In the genomic region with DNA sequence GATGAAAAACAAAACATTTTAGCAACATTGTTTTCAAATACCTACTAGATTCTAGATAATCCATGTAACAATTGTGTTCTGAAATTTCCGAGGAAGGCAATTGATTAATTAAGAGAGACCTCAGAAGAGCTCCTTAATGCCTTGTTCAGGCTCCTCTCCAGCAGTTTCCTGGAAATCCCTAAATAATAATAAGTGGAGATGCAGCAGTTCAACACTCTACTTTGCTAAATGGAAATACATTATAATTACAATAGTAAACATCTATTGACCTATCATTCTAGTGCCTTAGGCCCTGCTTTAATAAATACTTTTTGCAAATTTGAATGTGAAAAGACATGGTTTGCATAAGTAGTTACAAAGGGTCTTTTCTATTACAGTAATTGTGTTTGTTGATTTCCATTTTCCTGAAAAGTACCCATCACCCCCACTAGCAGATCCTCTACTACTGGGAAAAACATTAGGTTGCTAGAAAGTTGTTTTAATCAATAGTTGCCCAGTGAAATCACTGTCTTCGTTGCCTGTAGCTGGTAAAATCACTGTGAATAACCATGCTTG, we compare ENCODE assay signal across 26 cellular contexts.
"Had no signal": no experiment of that assay in that cellular context is flagged by ENCODE, and none has a peak within 500 bp of the region (broad histone marks: within the 10 kb centered on the region; RNA-seq: fewer than 3 reads in every experiment).

No MANE protein-coding gene starts in this region.

- H3K9me3 ChIP-seq: esophagus squamous epithelium, left lung, ovary, psoas muscle, spleen, suprapubic skin, transverse colon, upper lobe of right lung, vagina had no signal

- ATAC-seq: left cardiac atrium; left lung; naive thymus-derived CD4-positive, alpha-beta T cell; psoas muscle; right cardiac atrium; stimulated activated naive B cell treated with anti-CD40 and anti-IgM and Interleukin-4, amounts not matched to agents 10 μg/mL and 1 μg/mL and 100 μg/mL, for 72 hours; upper lobe of right lung had no signal

- H3K9me3 Mint-ChIP-seq: stimulated activated naive CD8-positive, alpha-beta T cell treated with anti-CD3 and anti-CD28 coated beads, Interleukin-15, Interleukin-2, amounts not matched to agents 100 ng/mL and 50 ng/mL, for 24 hours had no signal

- H3K36me3 ChIP-seq: esophagus squamous epithelium, left lung, ovary, spleen, suprapubic skin, transverse colon, upper lobe of right lung, vagina had no signal

- H3K4me3 ChIP-seq: coronary artery, esophagus squamous epithelium, left lung, ovary, psoas muscle, skin epidermis, spleen, suprapubic skin, transverse colon, upper lobe of right lung, vagina had no signal

- H3K27ac Mint-ChIP-seq: naive thymus-derived CD4-positive, alpha-beta T cell; nephron progenitor cell; stimulated activated naive B cell treated with anti-CD40 and anti-IgM and Interleukin-4, amounts not matched to agents 10 μg/mL and 1 μg/mL and 100 μg/mL, for 72 hours; stimulated activated naive CD8-positive, alpha-beta T cell treated with anti-CD3 and anti-CD28 coated beads, Interleukin-15, Interleukin-2, amounts not matched to agents 100 ng/mL and 50 ng/mL, for 24 hours had no signal

- H3K36me3 Mint-ChIP-seq: naive thymus-derived CD4-positive, alpha-beta T cell; stimulated activated naive B cell treated with anti-CD40 and anti-IgM and Interleukin-4, amounts not matched to agents 10 μg/mL and 1 μg/mL and 100 μg/mL, for 72 hours had no signal

- H3K27me3 ChIP-seq: esophagus squamous epithelium, left lung, ovary, transverse colon, upper lobe of right lung, vagina had no signal

- DNase-seq: dermis blood vessel endothelial cell; effector memory CD4-positive, alpha-beta T cell; erythroblast; esophagus squamous epithelium; foreskin melanocyte; hypothalamus; left cardiac atrium; left lung; mesendoderm; midbrain; naive thymus-derived CD4-positive, alpha-beta T cell; nephron progenitor cell; occipital lobe; ovary; posterior cingulate gyrus; psoas muscle; right cardiac atrium; spleen; stimulated activated naive B cell treated with anti-CD40 and anti-IgM and Interleukin-4, amounts not matched to agents 10 μg/mL and 1 μg/mL and 100 μg/mL, for 72 hours; transverse colon; upper lobe of right lung had no signal

- H3K4me3 Mint-ChIP-seq: naive thymus-derived CD4-positive, alpha-beta T cell; nephron progenitor cell; stimulated activated naive B cell treated with anti-CD40 and anti-IgM and Interleukin-4, amounts not matched to agents 10 μg/mL and 1 μg/mL and 100 μg/mL, for 72 hours; stimulated activated naive CD8-positive, alpha-beta T cell treated with anti-CD3 and anti-CD28 coated beads, Interleukin-15, Interleukin-2, amounts not matched to agents 100 ng/mL and 50 ng/mL, for 24 hours had no signal

- H3K4me1 ChIP-seq: esophagus squamous epithelium, left lung, psoas muscle, spleen, suprapubic skin, transverse colon, upper lobe of right lung, vagina had no signal

- H3K27ac ChIP-seq: coronary artery, esophagus squamous epithelium, left lung, ovary, psoas muscle, skin epidermis, spleen, suprapubic skin, transverse colon, upper lobe of right lung, vagina had no signal

- H3K4me1 Mint-ChIP-seq: naive thymus-derived CD4-positive, alpha-beta T cell; stimulated activated naive B cell treated with anti-CD40 and anti-IgM and Interleukin-4, amounts not matched to agents 10 μg/mL and 1 μg/mL and 100 μg/mL, for 72 hours had no signal
